ENCODE assay signal across 8 cellular contexts in genomic region chr12:120536064-120536791, GRCh38. TPM values are rescaled to one million over a fixed set of nuclear protein-coding genes. Genes with fewer than 3 reads are reported as not detected.
DNase-seq lines count a peak whose midpoint lies in the region; ATAC-seq, FAIRE-seq and TF ChIP-seq lines count a peak whose summit lies in the region.

No MANE protein-coding gene starts in this region.

- peak; percentile 35 for ATAC-seq in stimulated activated naive CD8-positive, alpha-beta T cell treated with anti-CD3 and anti-CD28 coated beads, Interleukin-15, amount 100 ng/mL, for 72 hours
- no peak for ATAC-seq in HG03045 (IDR thresholded peaks at IDR 0.05; ENCODE audit: unreplicated experiment)

- peaks cover 28 to 31% of the 10 kb centered on the region in 2 donors for H3K4me1 ChIP-seq in kidney (ENCODE audit: control insufficient read depth in 1 of 2, insufficient read depth in 1 of 2, low read depth in 1 of 2, low read length in 2 of 2)

- no peaks in the 10 kb centered on the region for H3K9me3 ChIP-seq in kidney (ENCODE audit: control insufficient read depth in 1 of 2, low read length in 2 of 2)

- H3K27me3 Mint-ChIP-seq in stimulated activated naive CD8-positive, alpha-beta T cell treated with anti-CD3 and anti-CD28 coated beads, Interleukin-15, amount 100 ng/mL, for 72 hours, result no peaks in the 10 kb centered on the region

- intact Hi-C loops in kidney (cut with DNase I), result no loop called here

- peaks cover 59% of the 10 kb centered on the region for H3K4me1 Mint-ChIP-seq in stimulated activated naive CD8-positive, alpha-beta T cell treated with anti-CD3 and anti-CD28 coated beads, Interleukin-15, amount 100 ng/mL, for 72 hours

- no peaks in the 10 kb centered on the region for H3K9me3 Mint-ChIP-seq in stimulated activated naive CD8-positive, alpha-beta T cell treated with anti-CD3 and anti-CD28 coated beads, Interleukin-15, amount 100 ng/mL, for 72 hours

- peak overlapping the region; percentile 84 to 97 for H3K27ac ChIP-seq in kidney (ENCODE audit: low read depth in 2 of 2, low read length in 2 of 2)

- FAIRE-seq in kidney (lab: Jason Lieb, UNC), result no peak

- peaks cover 0 to 8% of the 10 kb centered on the region in 2 donors for H3K36me3 ChIP-seq in kidney (ENCODE audit: control insufficient read depth in 1 of 2, insufficient read depth in 2 of 2, low read length in 2 of 2)

- peak overlapping the region; percentile 97 to 98 for H3K9ac ChIP-seq in kidney (ENCODE audit: low read length in 2 of 2)

- H3K4me3 Mint-ChIP-seq in stimulated activated naive CD8-positive, alpha-beta T cell treated with anti-CD3 and anti-CD28 coated beads, Interleukin-15, amount 100 ng/mL, for 72 hours, result peak overlapping the region; percentile 95 to 99

- peak; percentile 19 for DNase-seq in NCI-H510A treated with DMSO at 0.1 percent for 48 hours (lab: John Stamatoyannopoulos, UW)
- DNase-seq in NCI-H510A (lab: John Stamatoyannopoulos, UW), result no peak
- peak; percentile 15 for DNase-seq in activated effector memory CD4-positive, alpha-beta T cell treated with Interleukin-2 at 50 U/mL for 16 hours
- no peak for DNase-seq in kidney
- peak in 1 of 2 donors; percentile 20 for DNase-seq in stimulated activated naive CD8-positive, alpha-beta T cell treated with anti-CD3 and anti-CD28 coated beads, Interleukin-15, amount 100 ng/mL, for 72 hours
- DNase-seq in NCI-H2029 treated with DMSO at 0.1 percent for 48 hours (lab: John Stamatoyannopoulos, UW), result no peak
- DNase-seq in NCI-H748 (lab: John Stamatoyannopoulos, UW; ENCODE audit: unreplicated experiment), result no peak

- H3K4me3 ChIP-seq in kidney (ENCODE audit: low read length in 2 of 2), result peak overlapping the region; percentile 90 to 94

- H3K27ac Mint-ChIP-seq in stimulated activated naive CD8-positive, alpha-beta T cell treated with anti-CD3 and anti-CD28 coated beads, Interleukin-15, amount 100 ng/mL, for 72 hours, result peak overlapping the region; percentile 42 to 77

- TF ChIP-seq CTCF in kidney (IDR thresholded peaks at IDR 0.05; ENCODE audit: borderline replicate concordance, extremely low read depth, insufficient read depth), result no peak

RNA-seq across cellular contexts. Expression of gene RNF10, which starts 2.1 kb away (rescaled TPM):
- total RNA-seq in kidney, result 229 TPM
- polyA plus RNA-seq in kidney (ENCODE audit: insufficient read depth, low read depth, low replicate concordance), result 220 TPM

RNA-seq across cellular contexts. Expression of gene COQ5, which starts 7.3 kb away (rescaled TPM):
- total RNA-seq in kidney, result 26.5 TPM
- 60.8 TPM for polyA plus RNA-seq in kidney (ENCODE audit: insufficient read depth, low read depth, low replicate concordance)

RNA-seq across cellular contexts. Expression of gene DYNLL1, which starts 40.3 kb away (rescaled TPM):
- 258 TPM for total RNA-seq in kidney
- 757 TPM for polyA plus RNA-seq in kidney (ENCODE audit: insufficient read depth, low read depth, low replicate concordance)

RNA-seq across cellular contexts. Expression of gene POP5, which starts 45.0 kb away (rescaled TPM):
- 50.0 TPM for total RNA-seq in kidney
- polyA plus RNA-seq in kidney (ENCODE audit: insufficient read depth, low read depth, low replicate concordance), result 111 TPM

Comparison
In these comparisons a context has a peak if more than half of its experiments do, and no peak if none do; other contexts are left out.
1. DNase-seq: peak in NCI-H510A treated with DMSO at 0.1 percent for 48 hours (single experiment) and activated effector memory CD4-positive, alpha-beta T cell treated with Interleukin-2 at 50 U/mL for 16 hours (single experiment); none in NCI-H510A (single experiment), kidney (single experiment), NCI-H2029 treated with DMSO at 0.1 percent for 48 hours (single experiment) and NCI-H748 (single experiment).